8 cellular contexts compared by ENCODE assay signal in the genomic region with DNA sequence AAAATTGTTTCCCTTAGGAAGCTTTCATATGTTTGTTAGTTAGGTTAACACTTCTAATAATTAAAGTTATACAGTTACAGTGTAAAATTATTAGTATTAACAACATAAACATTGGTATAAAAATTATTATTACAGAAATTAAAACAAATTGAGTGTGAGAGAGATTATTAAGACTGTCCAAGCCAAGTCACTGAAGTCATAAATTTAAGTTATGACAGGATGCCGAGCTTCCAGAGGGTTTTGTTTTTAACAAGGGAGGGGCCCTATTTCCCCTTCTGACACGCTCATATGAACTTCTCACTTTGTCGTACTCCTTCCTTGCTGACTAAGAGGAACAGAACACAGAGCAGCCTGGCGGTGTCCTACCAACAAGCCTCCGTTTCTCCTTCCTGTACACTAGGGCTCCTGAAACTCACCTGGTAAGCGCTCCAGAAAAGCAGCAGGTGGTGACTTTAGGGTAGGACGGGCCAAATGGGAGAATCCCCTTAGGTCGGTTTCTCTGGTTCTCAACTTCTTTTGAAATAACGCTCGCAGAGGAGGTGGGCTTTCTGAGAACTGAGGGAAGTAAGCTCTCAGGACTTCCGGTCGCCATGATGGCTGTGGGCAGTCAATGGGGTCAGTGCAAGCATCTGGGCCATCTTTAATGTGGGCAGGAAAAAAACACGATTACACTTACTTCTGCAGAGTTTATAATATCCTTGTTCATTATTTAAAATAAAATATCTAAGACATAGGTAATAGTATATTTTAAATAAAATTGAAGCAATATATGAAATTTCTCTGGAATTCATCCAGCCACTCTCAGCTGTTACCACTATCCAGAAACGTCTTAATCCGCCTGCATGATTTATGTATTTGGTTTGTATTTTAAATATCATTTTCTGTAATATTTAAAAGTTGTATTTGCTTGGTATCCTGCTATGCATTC. TPM values are rescaled to one million over a fixed set of nuclear protein-coding genes. Genes with fewer than 3 reads are reported as not detected.
DNase-seq lines count a peak whose midpoint lies in the region; ATAC-seq and TF ChIP-seq lines count a peak whose summit lies in the region.

A gene with protein sequence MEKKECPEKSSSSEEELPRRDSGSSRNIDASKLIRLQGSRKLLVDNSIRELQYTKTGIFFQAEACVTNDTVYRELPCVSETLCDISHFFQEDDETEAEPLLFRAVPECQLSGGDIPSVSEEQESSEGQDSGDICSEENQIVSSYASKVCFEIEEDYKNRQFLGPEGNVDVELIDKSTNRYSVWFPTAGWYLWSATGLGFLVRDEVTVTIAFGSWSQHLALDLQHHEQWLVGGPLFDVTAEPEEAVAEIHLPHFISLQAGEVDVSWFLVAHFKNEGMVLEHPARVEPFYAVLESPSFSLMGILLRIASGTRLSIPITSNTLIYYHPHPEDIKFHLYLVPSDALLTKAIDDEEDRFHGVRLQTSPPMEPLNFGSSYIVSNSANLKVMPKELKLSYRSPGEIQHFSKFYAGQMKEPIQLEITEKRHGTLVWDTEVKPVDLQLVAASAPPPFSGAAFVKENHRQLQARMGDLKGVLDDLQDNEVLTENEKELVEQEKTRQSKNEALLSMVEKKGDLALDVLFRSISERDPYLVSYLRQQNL (minus strand): TSS at position 537 of the 928 bp plus-strand sequence. CDS start 14,892 bp downstream, outside the sequence.

- H3K9ac ChIP-seq in mammary epithelial cell (ENCODE audit: insufficient read depth, low read length) (peak within 1 kb of the TSS; percentile 99), iPS-20b (ENCODE audit: low read depth, low read length) (peak within 1 kb of the TSS; percentile 90), skeletal muscle tissue (ENCODE audit: low read depth in 1 of 3, low read length in 3 of 3) (peak within 1 kb of the TSS; percentile 95 to 99 (median 97))

- intact Hi-C loops in mammary epithelial cell (cut with micrococcal nuclease), result loop anchor here (1.0 kb wide), 1 partner anchor 148 kb away; no protein-coding TSS in a partner anchor

- TF ChIP-seq CTCF in VCaP (conservative IDR thresholded peaks at IDR 0.05) (no peak), mammary epithelial cell (conservative IDR thresholded peaks at IDR 0.05 in 1 of 2, IDR thresholded peaks at IDR 0.05 in 1 of 2; ENCODE audit: extremely low read depth in 1 of 2, insufficient read depth in 1 of 2, low read depth in 1 of 2, low read length in 2 of 2) (no peak)

- dilution Hi-C loops in mammary epithelial cell (cut with HindIII; ENCODE audit: low sequenced_read_pairs), result loop anchor here (5.0 kb wide), 1 partner anchor 77 kb away; no protein-coding TSS in a partner anchor

- peak; percentile 91 for DNase-seq in NCI-H2196 (lab: John Stamatoyannopoulos, UW; ENCODE audit: unreplicated experiment)
- peak; percentile 86 for DNase-seq in mammary epithelial cell
- DNase-seq in cortex of kidney (lab: John Stamatoyannopoulos, UW), result no peak

- H4K20me1 ChIP-seq in mammary epithelial cell (ENCODE audit: insufficient read depth, low read length), result no peaks in the 10 kb centered on the region

- CTCF ChIA-PET in mammary epithelial cell (lab: Charles Lee; ENCODE audit: low non-redundant PET), result no interaction called here

- no peaks in the 10 kb centered on the region for H3K9me3 ChIP-seq in mammary epithelial cell (replicated peaks; ENCODE audit: insufficient read depth, low read length)
- peaks cover 4% of the 10 kb centered on the region; the same call in 1 of the 2 replicates for H3K9me3 ChIP-seq in iPS-20b (ENCODE audit: insufficient read depth, low read depth, low read length)
- no peaks in the 10 kb centered on the region for H3K9me3 ChIP-seq in skeletal muscle tissue (ENCODE audit: control insufficient read depth in 3 of 3, low read length in 3 of 3)

- in situ Hi-C loops in mammary epithelial cell (cut with MboI; ENCODE audit: low sequenced_read_pairs in 2 of 2), result loop anchor here in 1 of 2 donors (25.0 kb wide), 1 partner anchor 293 kb away; no protein-coding TSS in a partner anchor

- peaks cover 4% of the 10 kb centered on the region for H3K4me1 ChIP-seq in mammary epithelial cell (ENCODE audit: insufficient read depth, low read length)
- no peaks in the 10 kb centered on the region for H3K4me1 ChIP-seq in iPS-20b (ENCODE audit: insufficient read depth, low read length)
- H3K4me1 ChIP-seq in skeletal muscle tissue (ENCODE audit: control insufficient read depth in 3 of 3, insufficient read depth in 3 of 3, low read length in 3 of 3), result peaks cover 0 to 12% (median 10%) of the 10 kb centered on the region in 3 donors

- peak within 1 kb of the TSS; percentile 93 for H3K27ac ChIP-seq in VCaP
- H3K27ac ChIP-seq in mammary epithelial cell (ENCODE audit: insufficient read depth, low read depth, low read length), result peak within 1 kb of the TSS; percentile 97
- H3K27ac ChIP-seq in iPS-20b (ENCODE audit: low read length), result peak within 1 kb of the TSS; percentile 96
- H3K27ac ChIP-seq in skeletal muscle tissue (ENCODE audit: low read depth, low read length), result peak within 1 kb of the TSS; percentile 96

- H2AFZ ChIP-seq in mammary epithelial cell (ENCODE audit: low read depth, low read length), result peak within 1 kb of the TSS; percentile 96

- H3K4me2 ChIP-seq in mammary epithelial cell (ENCODE audit: insufficient read depth, low read depth, low read length), result peak within 1 kb of the TSS; percentile 78

- H3K4me3 ChIP-seq in mammary epithelial cell (replicated peaks in 1 of 3; ENCODE audit: insufficient read depth in 1 of 3, low read depth in 2 of 3, low read length in 3 of 3) (peak within 1 kb of the TSS; percentile 56 to 86 (median 77)), iPS-20b (ENCODE audit: low read length) (peak within 1 kb of the TSS; percentile 93), skeletal muscle tissue (ENCODE audit: low read length in 3 of 3) (peak within 1 kb of the TSS; percentile 93 to 99 (median 94))

- H3K79me2 ChIP-seq in mammary epithelial cell (ENCODE audit: insufficient read depth, low read length), result peaks cover 20% of the 10 kb centered on the region

- H3K27me3 ChIP-seq in mammary epithelial cell (ENCODE audit: insufficient read depth, low read length) (no peaks in the 10 kb centered on the region), iPS-20b (ENCODE audit: insufficient read depth, low read length) (no peaks in the 10 kb centered on the region), skeletal muscle tissue (ENCODE audit: control insufficient read depth in 3 of 3, insufficient read depth in 3 of 3, low read length in 3 of 3) (no peaks in the 10 kb centered on the region)

- peak; percentile 36 for ATAC-seq in GM18508 (IDR thresholded peaks at IDR 0.05; ENCODE audit: insufficient read depth, unreplicated experiment)
- ATAC-seq in HG03095 (IDR thresholded peaks at IDR 0.05; ENCODE audit: unreplicated experiment), result peak; percentile 49

- H3K36me3 ChIP-seq in mammary epithelial cell (ENCODE audit: insufficient read depth, low read length) (no peaks in the 10 kb centered on the region), iPS-20b (ENCODE audit: insufficient read depth, low read depth, low read length) (no peaks in the 10 kb centered on the region), skeletal muscle tissue (ENCODE audit: control insufficient read depth in 3 of 3, insufficient read depth in 3 of 3, low read length in 3 of 3) (no peaks in the 10 kb centered on the region)

- BruUV-seq in mammary epithelial cell (replicated peaks; lab: Mats Ljungman, UMichigan), result TSS peak; percentile 76

- WGBS in mammary epithelial cell (ENCODE audit: low coverage, missing lambda C conversion rate), result 5% methylated on average over 15 of the region's 15 CpGs

RNA-seq across cellular contexts. Expression of the gene that starts here (rescaled TPM):
- total RNA-seq in mammary epithelial cell (10 to 100 TPM; 10.5 to 14.2 TPM), skeletal muscle tissue (26.6 TPM)
- 8.5 TPM for polyA plus RNA-seq in mammary epithelial cell
- 26.7 TPM for polyA minus RNA-seq in mammary epithelial cell
